16 cellular contexts compared by ENCODE assay signal in the genomic region with DNA sequence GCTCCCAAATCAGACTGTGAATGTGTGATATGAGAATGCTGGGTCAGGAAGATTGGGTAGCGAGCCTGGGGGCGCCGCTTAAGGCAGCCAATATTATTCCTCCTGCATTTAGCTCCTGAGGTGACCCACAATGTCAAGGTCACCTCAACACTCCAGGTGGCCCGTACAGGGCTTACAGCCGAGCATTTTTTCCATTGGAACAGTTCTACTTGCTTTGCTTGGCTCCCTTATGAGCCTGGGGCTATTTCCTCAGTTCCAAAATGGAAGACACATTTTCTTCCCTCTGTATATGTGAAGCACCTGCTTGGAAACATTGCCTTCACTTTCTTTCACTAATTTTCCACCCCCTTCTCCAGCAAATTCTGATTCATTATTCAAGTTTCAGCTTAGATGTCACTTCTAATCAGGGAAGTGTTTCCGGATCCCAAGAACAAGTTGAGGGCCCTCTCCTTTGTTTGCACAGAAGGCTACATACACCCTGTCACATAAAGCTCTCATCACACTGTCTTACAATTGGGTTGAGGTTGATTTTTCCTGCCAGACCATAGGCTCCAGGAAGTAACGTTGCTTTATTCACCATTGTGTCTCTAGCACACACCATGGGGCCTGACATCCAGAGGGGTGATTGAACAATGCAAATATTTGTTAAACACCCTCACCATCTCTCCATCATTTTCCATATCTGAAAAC.
"Had no signal": no experiment of that assay in that cellular context is flagged by ENCODE, and none has a peak within 500 bp of the region (broad histone marks: within the 10 kb centered on the region; RNA-seq: fewer than 3 reads in every experiment).

No MANE protein-coding gene starts in this region.

- H3K27ac Mint-ChIP-seq: activated naive CD4-positive, alpha-beta T cell treated with anti-CD3 and anti-CD28 coated beads, Interleukin-2, amount 50 U/mL, for 72 hours; dendritic cell treated with granulocyte-macrophage colony-stimulating factor and Interleukin-4, amounts not matched to agents 40 ng/mL and 50 ng/mL, for 4 days; effector memory CD8-positive, alpha-beta T cell; naive thymus-derived CD8-positive, alpha-beta T cell; T-helper 17 cell had no signal

- H3K4me1 ChIP-seq: lower lobe of right lung, psoas muscle had no signal

- ATAC-seq: activated naive CD4-positive, alpha-beta T cell treated with anti-CD3 and anti-CD28 coated beads, Interleukin-2, amount 50 U/mL, for 72 hours; effector memory CD8-positive, alpha-beta T cell; lower lobe of right lung; naive thymus-derived CD8-positive, alpha-beta T cell; psoas muscle; sciatic nerve; T-helper 17 cell had no signal

- H3K27ac ChIP-seq: lower lobe of right lung, psoas muscle had no signal

- H3K9me3 ChIP-seq: lower lobe of right lung, psoas muscle had no signal

- DNase-seq: activated CD4-positive, alpha-beta T cell treated with anti-CD3 and anti-CD28 coated beads, Interleukin-2, amount 50 U/mL, for 1 hour; activated CD4-positive, CD25-positive, alpha-beta regulatory T cell; activated T-cell treated with anti-CD3 and anti-CD28 coated beads, Interleukin-2, amount 50 U/mL, for 1 hour; amniotic stem cell; effector memory CD8-positive, alpha-beta T cell; hippocampal formation; lower lobe of right lung; naive thymus-derived CD8-positive, alpha-beta T cell; occipital lobe; psoas muscle; stimulated activated naive CD4-positive, alpha-beta T cell treated with Interleukin-2 at 50 U/mL for 16 hours; T-helper 17 cell had no signal

- H3K36me3 ChIP-seq: lower lobe of right lung had no signal

- H3K36me3 Mint-ChIP-seq: activated naive CD4-positive, alpha-beta T cell treated with anti-CD3 and anti-CD28 coated beads, Interleukin-2, amount 50 U/mL, for 72 hours; brain; naive thymus-derived CD8-positive, alpha-beta T cell had no signal

- H3K27me3 Mint-ChIP-seq: brain; naive thymus-derived CD8-positive, alpha-beta T cell had no signal

- H3K9me3 Mint-ChIP-seq: activated naive CD4-positive, alpha-beta T cell treated with anti-CD3 and anti-CD28 coated beads, Interleukin-2, amount 50 U/mL, for 72 hours; brain; dendritic cell treated with granulocyte-macrophage colony-stimulating factor and Interleukin-4, amounts not matched to agents 40 ng/mL and 50 ng/mL, for 4 days; effector memory CD8-positive, alpha-beta T cell; naive thymus-derived CD8-positive, alpha-beta T cell had no signal

- H3K4me3 ChIP-seq: lower lobe of right lung, psoas muscle had no signal

- H3K4me3 Mint-ChIP-seq: dendritic cell treated with granulocyte-macrophage colony-stimulating factor and Interleukin-4, amounts not matched to agents 40 ng/mL and 50 ng/mL, for 4 days; effector memory CD8-positive, alpha-beta T cell; naive thymus-derived CD8-positive, alpha-beta T cell; T-helper 17 cell had no signal
